5 cellular contexts compared by ENCODE assay signal in the genomic region with DNA sequence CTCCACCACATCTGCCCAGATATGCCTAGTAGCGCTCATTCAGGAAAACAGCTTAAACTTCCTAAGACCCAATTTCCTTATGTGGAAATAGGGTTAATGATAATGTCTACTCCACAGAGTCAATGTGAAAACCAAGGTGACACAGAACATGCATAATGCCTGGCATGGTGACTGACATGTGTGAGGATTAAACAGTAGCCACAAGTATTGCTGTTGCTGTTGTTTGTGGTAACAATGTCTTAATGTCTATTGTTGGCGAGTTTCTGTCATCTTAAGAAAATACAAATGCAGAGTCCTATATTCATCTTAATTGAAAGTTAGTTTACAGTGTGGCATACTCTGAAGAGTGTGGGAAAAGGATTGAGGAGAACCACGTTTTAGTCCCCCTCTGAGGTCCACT.
"Had no signal": no experiment of that assay in that cellular context is flagged by ENCODE, and none has a peak within 500 bp of the region (broad histone marks: within the 10 kb centered on the region; RNA-seq: fewer than 3 reads in every experiment).

No MANE protein-coding gene starts in this region.

- DNase-seq: H9, HCEC 1CT had no signal

- H3K27me3 Mint-ChIP-seq: IgD-negative memory B cell had no signal

- H3K4me3 Mint-ChIP-seq: GM23338, H9, IgD-negative memory B cell had no signal

- H3K36me3 Mint-ChIP-seq: IgD-negative memory B cell had no signal

- H3K4me1 Mint-ChIP-seq: IgD-negative memory B cell had no signal

- ATAC-seq: GM23338, HepG2 had no signal

- H3K27ac Mint-ChIP-seq: GM23338, H9, IgD-negative memory B cell had no signal
